Comparison of ENCODE assay signal across 34 cellular contexts in genomic region chr2:196884368-196884767, GRCh38.
"Had no signal": no experiment of that assay in that cellular context is flagged by ENCODE, and none has a peak within 500 bp of the region (broad histone marks: within the 10 kb centered on the region; RNA-seq: fewer than 3 reads in every experiment).

No MANE protein-coding gene starts in this region.

- DNase-seq: activated CD4-positive, alpha-beta memory T cell treated with anti-CD3 and anti-CD28 coated beads, Interleukin-2, amount 10 ng/mL, durations not matched to agents 7 days and 5 days; activated CD4-positive, alpha-beta T cell treated with anti-CD3 and anti-CD28 coated beads for 1 hour; activated CD4-positive, alpha-beta T cell treated with anti-CD3 and anti-CD28 coated beads for 48 hours; activated CD4-positive, CD25-positive, alpha-beta regulatory T cell; activated CD8-positive, alpha-beta memory T cell treated with anti-CD3 and anti-CD28 coated beads for 24 hours; activated CD8-positive, alpha-beta memory T cell treated with anti-CD3 and anti-CD28 coated beads, Interleukin-2, amount 10 ng/mL, durations not matched to agents 7 days and 5 days; activated CD8-positive, alpha-beta memory T cell treated with anti-CD3 and anti-CD28 coated beads, Interleukin-2, amount 50 U/mL, for 48 hours; activated effector memory CD4-positive, alpha-beta T cell treated with anti-CD3 and anti-CD28 coated beads, Interleukin-2, amount 50 U/mL, for 16 hours; activated naive CD4-positive, alpha-beta T cell; activated naive CD4-positive, alpha-beta T cell treated with anti-CD3 and anti-CD28 coated beads, Interleukin-2, amount 50 U/mL, for 16 hours; activated naive CD8-positive, alpha-beta T cell treated with anti-CD3 and anti-CD28 coated beads for 36 hours; activated T-cell treated with anti-CD3 and anti-CD28 coated beads, Interleukin-2, amount 50 U/mL, for 72 hours; amniotic stem cell; aorta; brain microvascular endothelial cell; central memory CD4-positive, alpha-beta T cell; NCI-H1105; NCI-H1417 treated with DMSO at 0.1 percent for 48 hours; NCI-H1694 treated with DMSO at 0.1 percent for 48 hours; NCI-H2029 treated with DMSO at 0.1 percent for 48 hours; NCI-H2107; NCI-H2171; NCI-H510A; NCI-H526; NCI-H774; PC-3; Peyer's patch; RPMI8226; SHP77 treated with DMSO at 0.1 percent for 48 hours; T-cell; T-helper 17 cell; T-helper 9 cell; WERI-Rb-1 had no signal

- H3K27me3 ChIP-seq: brain microvascular endothelial cell, Peyer's patch, SJSA1 had no signal

- H3K27ac ChIP-seq: brain microvascular endothelial cell, Peyer's patch, SJSA1, WERI-Rb-1 had no signal

- H3K9me3 ChIP-seq: Peyer's patch, SJSA1 had no signal

- H3K4me3 ChIP-seq: Peyer's patch, SJSA1 had no signal

- H3K4me1 ChIP-seq: Peyer's patch, SJSA1 had no signal
